Comparison of ENCODE assay signal across 10 cellular contexts in genomic region chr5:139655727-139656271, GRCh38. TPM values are rescaled to one million over a fixed set of nuclear protein-coding genes. Genes with fewer than 3 reads are reported as not detected.
DNase-seq lines count a peak whose midpoint lies in the region; ATAC-seq and TF ChIP-seq lines count a peak whose summit lies in the region.
"Had no signal": no experiment of that assay in that cellular context is flagged by ENCODE, and none has a peak within 500 bp of the region (broad histone marks: within the 10 kb centered on the region; RNA-seq: fewer than 3 reads in every experiment).

No MANE protein-coding gene starts in this region.

- peak overlapping the region in 2 of 4 donors; percentile 22 to 24 for H3K4me3 ChIP-seq in esophagus muscularis mucosa
- no peak overlapping the region for H3K4me3 ChIP-seq in uterus

- H3K4me3 Mint-ChIP-seq in activated CD8-positive, alpha-beta memory T cell treated with anti-CD3 and anti-CD28 coated beads, Interleukin-2, amount 10 ng/mL, durations not matched to agents 7 days and 5 days, result no peak overlapping the region

- WGBS in esophagus muscularis mucosa, result 40% methylated on average over 13 of the region's 18 CpGs

- intact Hi-C loops in esophagus muscularis mucosa (cut with DNase I) (no loop called here), uterus (cut with DNase I; ENCODE audit: low total_unique reads) (no loop called here)

- H3K36me3 Mint-ChIP-seq in activated CD8-positive, alpha-beta memory T cell treated with anti-CD3 and anti-CD28 coated beads, Interleukin-2, amount 10 ng/mL, durations not matched to agents 7 days and 5 days, result no peaks in the 10 kb centered on the region

- H3K27ac ChIP-seq in esophagus muscularis mucosa (replicated peaks in 1 of 4) (peak overlapping the region; percentile 89 to 95 (median 91)), uterus (peak overlapping the region; percentile 64 to 88)
- H3K27ac ChIP-seq: 22Rv1, KMS-11 had no signal

- no peak for TF ChIP-seq CTCF in esophagus muscularis mucosa (IDR thresholded peaks at IDR 0.05)
- no peak for TF ChIP-seq CTCF in uterus (IDR thresholded peaks at IDR 0.05)

- H3K4me1 Mint-ChIP-seq in activated CD8-positive, alpha-beta memory T cell treated with anti-CD3 and anti-CD28 coated beads, Interleukin-2, amount 10 ng/mL, durations not matched to agents 7 days and 5 days, result peaks cover 32% of the 10 kb centered on the region

- DNase-seq in DMS 273 (lab: John Stamatoyannopoulos, UW; ENCODE audit: unreplicated experiment) (peak; percentile 86), DMS 273 treated with DMSO at 0.1 percent for 48 hours (lab: John Stamatoyannopoulos, UW) (no peak), esophagus muscularis mucosa (ENCODE audit: extremely low spot score) (no peak), myocyte (ENCODE audit: low read depth) (peak; percentile 97), uterus (no peak)
- no peak for DNase-seq in activated CD8-positive, alpha-beta memory T cell treated with anti-CD3 and anti-CD28 coated beads, Interleukin-2, amount 10 ng/mL, durations not matched to agents 7 days and 5 days

- TF ChIP-seq POLR2A in esophagus muscularis mucosa (IDR thresholded peaks at IDR 0.05; ENCODE audit: low read depth) (no peak), uterus (IDR thresholded peaks at IDR 0.05) (no peak)

- no peaks in the 10 kb centered on the region for H3K9me3 Mint-ChIP-seq in activated CD8-positive, alpha-beta memory T cell treated with anti-CD3 and anti-CD28 coated beads, Interleukin-2, amount 10 ng/mL, durations not matched to agents 7 days and 5 days (ENCODE audit: low read depth)

- TF ChIP-seq EP300 in esophagus muscularis mucosa (IDR thresholded peaks at IDR 0.05), result no peak

- H3K27ac Mint-ChIP-seq in activated CD8-positive, alpha-beta memory T cell treated with anti-CD3 and anti-CD28 coated beads, Interleukin-2, amount 10 ng/mL, durations not matched to agents 7 days and 5 days, result no peak overlapping the region

- H3K36me3 ChIP-seq in esophagus muscularis mucosa, result no peaks in the 10 kb centered on the region
- no peaks in the 10 kb centered on the region for H3K36me3 ChIP-seq in uterus

- peaks cover 0 to 5% (median 0%) of the 10 kb centered on the region in 4 donors for H3K27me3 ChIP-seq in esophagus muscularis mucosa
- no peaks in the 10 kb centered on the region for H3K27me3 ChIP-seq in uterus

- CTCF ChIA-PET in activated CD8-positive, alpha-beta memory T cell treated with anti-CD3 and anti-CD28 coated beads, Interleukin-2, amount 10 ng/mL, durations not matched to agents 7 days and 5 days (lab: Charles Lee), result no interaction called here

- H3K4me1 ChIP-seq in esophagus muscularis mucosa (peaks cover 96 to 100% (median 100%) of the 10 kb centered on the region in 4 donors), uterus (peaks cover 4 to 53% of the 10 kb centered on the region in 2 donors)

- H3K27me3 Mint-ChIP-seq in activated CD8-positive, alpha-beta memory T cell treated with anti-CD3 and anti-CD28 coated beads, Interleukin-2, amount 10 ng/mL, durations not matched to agents 7 days and 5 days, result peaks cover 23% of the 10 kb centered on the region

- ATAC-seq in HG03025 (IDR thresholded peaks at IDR 0.05; ENCODE audit: low FRiP score, unreplicated experiment), result no peak
- ATAC-seq in GM19452 (IDR thresholded peaks at IDR 0.05; ENCODE audit: unreplicated experiment), result no peak
- ATAC-seq in activated CD8-positive, alpha-beta memory T cell treated with anti-CD3 and anti-CD28 coated beads, Interleukin-2, amount 10 ng/mL, durations not matched to agents 7 days and 5 days, result no peak

- H3K9me3 ChIP-seq in esophagus muscularis mucosa (no peaks in the 10 kb centered on the region), uterus (no peaks in the 10 kb centered on the region)

RNA-seq across cellular contexts. Expression of gene CXXC5, which starts 7.7 kb away (rescaled TPM):
- total RNA-seq in esophagus muscularis mucosa (10 to 100 TPM; 22.0 to 32.4 (median 27.8) TPM), myocyte (246 and 253 TPM in 2 replicates), uterus (10 to 100 TPM in 3 of 4 donors, 1 to 10 TPM in 1; 3.3 to 51.3 (median 35.0) TPM)
- polyA plus RNA-seq in myocyte (2012), result 186 TPM
- 1 to 10 TPM; 1.8 to 4.1 TPM for total RNA-seq in activated CD8-positive, alpha-beta memory T cell treated with anti-CD3 and anti-CD28 coated beads, Interleukin-2, amount 10 ng/mL, durations not matched to agents 7 days and 5 days

Comparison
In these comparisons a context has a peak if more than half of its experiments do, and no peak if none do; other contexts are left out.
1. DNase-seq: peak in DMS 273 (single experiment) and myocyte (single experiment); none in DMS 273 treated with DMSO at 0.1 percent for 48 hours (single experiment), esophagus muscularis mucosa (single experiment), uterus (0 of 2) and activated CD8-positive, alpha-beta memory T cell treated with anti-CD3 and anti-CD28 coated beads, Interleukin-2, amount 10 ng/mL, durations not matched to agents 7 days and 5 days (single experiment).